In the genomic region with DNA sequence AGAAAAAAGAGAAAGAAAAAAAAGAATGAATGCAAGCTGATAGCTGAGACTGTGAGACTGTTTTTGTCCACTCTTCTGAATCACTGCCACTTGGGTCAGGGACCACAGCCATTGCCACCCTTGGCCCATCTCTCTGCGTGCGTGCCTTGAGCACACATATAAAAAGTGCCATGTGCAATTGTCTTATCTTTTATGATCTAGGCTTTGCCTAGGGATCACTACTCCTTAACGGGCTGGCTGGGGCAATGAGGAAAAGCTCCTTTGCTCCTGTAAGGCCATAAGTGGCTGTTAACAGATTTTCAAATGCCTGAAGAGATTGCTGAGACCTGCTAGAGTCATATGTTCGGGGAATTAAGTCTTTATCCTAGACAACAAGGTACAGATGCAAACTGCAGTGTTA, we compare ENCODE assay signal across 1 cellular context.
TF ChIP-seq lines count a peak whose summit lies in the region.

No MANE protein-coding gene starts in this region.

TF ChIP-seq in HepG2, 621 proteins besides CTCF, POLR2A, EP300 and RAD21:
- TF ChIP-seq ZNF562 (CRISPR knock-in tag; IDR thresholded peaks at IDR 0.05; ENCODE audit: borderline replicate concordance) (no peak), TRIM24 (CRISPR knock-in tag; IDR thresholded peaks at IDR 0.05) (no peak), ZNF619 (CRISPR knock-in tag; IDR thresholded peaks at IDR 0.05) (no peak)
- TF ChIP-seq, protein P1, sequence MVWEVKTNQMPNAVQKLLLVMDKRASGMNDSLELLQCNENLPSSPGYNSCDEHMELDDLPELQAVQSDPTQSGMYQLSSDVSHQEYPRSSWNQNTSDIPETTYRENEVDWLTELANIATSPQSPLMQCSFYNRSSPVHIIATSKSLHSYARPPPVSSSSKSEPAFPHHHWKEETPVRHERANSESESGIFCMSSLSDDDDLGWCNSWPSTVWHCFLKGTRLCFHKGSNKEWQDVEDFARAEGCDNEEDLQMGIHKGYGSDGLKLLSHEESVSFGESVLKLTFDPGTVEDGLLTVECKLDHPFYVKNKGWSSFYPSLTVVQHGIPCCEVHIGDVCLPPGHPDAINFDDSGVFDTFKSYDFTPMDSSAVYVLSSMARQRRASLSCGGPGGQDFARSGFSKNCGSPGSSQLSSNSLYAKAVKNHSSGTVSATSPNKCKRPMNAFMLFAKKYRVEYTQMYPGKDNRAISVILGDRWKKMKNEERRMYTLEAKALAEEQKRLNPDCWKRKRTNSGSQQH (CRISPR knock-in tag; IDR thresholded peaks at IDR 0.05; ENCODE audit: low read depth), result no peak
